8 cellular contexts compared by ENCODE assay signal in the genomic region with DNA sequence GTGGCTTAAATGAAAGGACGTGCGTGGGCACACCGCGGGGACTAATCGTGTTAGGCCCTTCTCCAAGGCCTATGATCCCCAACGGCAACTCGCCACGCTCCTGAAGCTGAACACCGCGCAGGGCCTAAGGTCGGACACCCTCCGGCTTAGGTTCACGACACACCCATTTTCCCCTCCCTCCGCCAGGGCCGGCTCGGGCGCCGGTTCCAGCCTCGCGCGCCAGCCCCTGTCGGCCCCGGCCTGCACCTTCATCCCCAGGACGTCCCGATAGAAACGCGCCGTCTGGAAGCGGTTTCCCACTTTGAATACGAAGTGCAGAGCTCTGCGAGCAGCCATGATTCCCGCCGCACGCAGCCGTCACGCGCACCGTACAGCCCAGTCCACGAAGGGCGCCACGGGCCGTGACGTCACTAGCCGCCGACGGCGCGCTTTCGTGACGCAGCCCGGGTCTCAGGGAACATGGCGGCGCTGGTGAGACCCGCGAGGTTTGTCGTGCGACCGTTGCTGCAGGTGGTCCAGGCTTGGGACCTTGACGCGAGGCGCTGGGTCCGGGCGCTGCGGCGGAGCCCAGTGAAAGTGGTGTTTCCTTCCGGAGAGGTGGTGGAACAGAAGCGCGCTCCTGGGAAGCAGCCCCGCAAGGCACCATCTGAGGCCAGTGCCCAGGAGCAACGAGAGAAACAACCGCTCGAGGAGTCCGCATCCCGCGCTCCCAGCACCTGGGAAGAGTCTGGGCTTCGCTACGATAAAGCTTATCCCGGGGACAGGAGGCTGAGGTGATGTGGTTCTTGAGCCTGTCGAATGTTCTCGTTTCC. TPM values are rescaled to one million over a fixed set of nuclear protein-coding genes. Genes with fewer than 3 reads are reported as not detected.
DNase-seq lines count a peak whose midpoint lies in the region; ATAC-seq, FAIRE-seq and TF ChIP-seq lines count a peak whose summit lies in the region.

A gene with protein sequence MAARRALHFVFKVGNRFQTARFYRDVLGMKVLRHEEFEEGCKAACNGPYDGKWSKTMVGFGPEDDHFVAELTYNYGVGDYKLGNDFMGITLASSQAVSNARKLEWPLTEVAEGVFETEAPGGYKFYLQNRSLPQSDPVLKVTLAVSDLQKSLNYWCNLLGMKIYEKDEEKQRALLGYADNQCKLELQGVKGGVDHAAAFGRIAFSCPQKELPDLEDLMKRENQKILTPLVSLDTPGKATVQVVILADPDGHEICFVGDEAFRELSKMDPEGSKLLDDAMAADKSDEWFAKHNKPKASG (minus strand): TSS at position 361 of the 812 bp plus-strand sequence. CDS start 25 bp downstream, at position 336.
A gene with protein sequence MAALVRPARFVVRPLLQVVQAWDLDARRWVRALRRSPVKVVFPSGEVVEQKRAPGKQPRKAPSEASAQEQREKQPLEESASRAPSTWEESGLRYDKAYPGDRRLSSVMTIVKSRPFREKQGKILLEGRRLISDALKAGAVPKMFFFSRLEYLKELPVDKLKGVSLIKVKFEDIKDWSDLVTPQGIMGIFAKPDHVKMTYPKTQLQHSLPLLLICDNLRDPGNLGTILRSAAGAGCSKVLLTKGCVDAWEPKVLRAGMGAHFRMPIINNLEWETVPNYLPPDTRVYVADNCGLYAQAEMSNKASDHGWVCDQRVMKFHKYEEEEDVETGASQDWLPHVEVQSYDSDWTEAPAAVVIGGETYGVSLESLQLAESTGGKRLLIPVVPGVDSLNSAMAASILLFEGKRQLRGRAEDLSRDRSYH (plus strand): TSS at position 434 of the 812 bp plus-strand sequence. CDS start 26 bp downstream, at position 460.

- H3K4me2 ChIP-seq in astrocyte (ENCODE audit: low read length) (peak within 1 kb of the TSS; percentile 90), hepatocyte (peak within 1 kb of the TSS; percentile 94)

- H2AFZ ChIP-seq in astrocyte (ENCODE audit: low read depth, low read length), result peak within 1 kb of the TSS; percentile 83
- peak within 1 kb of the TSS; percentile 82 for H2AFZ ChIP-seq in hepatocyte

- no peak for FAIRE-seq in astrocyte (lab: Jason Lieb, UNC)

- peak within 1 kb of the TSS; percentile 77 for H3K27ac ChIP-seq in astrocyte (ENCODE audit: low read depth, low read length)
- H3K27ac ChIP-seq in hepatocyte, result peak within 1 kb of the TSS; percentile 95

- peak within 1 kb of the TSS; percentile 90 for H3K9ac ChIP-seq in astrocyte (ENCODE audit: low read length)

- H3K9me3 ChIP-seq in astrocyte (ENCODE audit: insufficient read depth, low read depth, low read length), result no peaks in the 10 kb centered on the region
- H3K9me3 ChIP-seq in hepatocyte (ENCODE audit: low read depth), result no peaks in the 10 kb centered on the region

- H3K79me2 ChIP-seq in astrocyte (ENCODE audit: insufficient read depth, low read length) (peaks cover 66% of the 10 kb centered on the region), hepatocyte (peaks cover 89% of the 10 kb centered on the region)

- H3K4me1 ChIP-seq in astrocyte (ENCODE audit: insufficient read depth, low read length) (peaks cover 7% of the 10 kb centered on the region), hepatocyte (ENCODE audit: insufficient read depth) (peaks cover 14% of the 10 kb centered on the region)

- peak; percentile 92 for TF ChIP-seq POLR2A in GM15510 (IDR thresholded peaks at IDR 0.05; ENCODE audit: borderline replicate concordance, extremely low read depth, insufficient read length)

- H3K4me1 Mint-ChIP-seq in astrocyte (ENCODE audit: low read depth, unreplicated experiment), result peaks cover 18% of the 10 kb centered on the region

- no peaks in the 10 kb centered on the region for H3K27me3 Mint-ChIP-seq in astrocyte (ENCODE audit: low read depth, unreplicated experiment)

- peak within 1 kb of the TSS; percentile 89 for H3K27ac Mint-ChIP-seq in astrocyte (ENCODE audit: unreplicated experiment)

- peak; percentile 79 for DNase-seq in NCI-H1694 (lab: John Stamatoyannopoulos, UW)
- peak; percentile 89 for DNase-seq in T-helper 22 cell (ENCODE audit: low read depth)
- peak; percentile 68 for DNase-seq in astrocyte (ENCODE audit: low read depth)
- DNase-seq in hepatocyte (ENCODE audit: low spot score), result peak; percentile 94
- DNase-seq in retina, result peak; percentile 99

- H4K20me1 ChIP-seq in astrocyte (ENCODE audit: insufficient read depth, low read length), result peaks cover 9% of the 10 kb centered on the region
- no peaks in the 10 kb centered on the region for H4K20me1 ChIP-seq in hepatocyte (ENCODE audit: insufficient read depth, poor library complexity, severe bottlenecking)

- peaks cover 9% of the 10 kb centered on the region for H3K36me3 Mint-ChIP-seq in astrocyte (ENCODE audit: low read depth, unreplicated experiment)

- peak; percentile 58 for ATAC-seq in HG02884 (IDR thresholded peaks at IDR 0.05; ENCODE audit: unreplicated experiment)
- no peak for ATAC-seq in GM18519 (IDR thresholded peaks at IDR 0.05; ENCODE audit: low FRiP score, unreplicated experiment)

- TF ChIP-seq CTCF in astrocyte (IDR thresholded peaks at IDR 0.05; ENCODE audit: insufficient read depth, low read depth, low read length), result no peak
- no peak for TF ChIP-seq CTCF in hepatocyte (IDR thresholded peaks at IDR 0.05; ENCODE audit: poor library complexity)

- no peaks in the 10 kb centered on the region for H3K9me3 Mint-ChIP-seq in astrocyte (ENCODE audit: unreplicated experiment)

- H3K4me3 ChIP-seq in astrocyte (ENCODE audit: insufficient read depth, low read depth, low read length) (peak within 1 kb of the TSS; percentile 98), hepatocyte (peak within 1 kb of the TSS; percentile 91)

- H3K9me2 ChIP-seq in hepatocyte (replicated peaks; ENCODE audit: insufficient read depth), result no peaks in the 10 kb centered on the region

- WGBS in hepatocyte (ENCODE audit: low lambda C conversion rate, missing lambda C conversion rate), result 2% methylated on average over 66 of the region's 80 CpGs

- H3K36me3 ChIP-seq in astrocyte (ENCODE audit: insufficient read depth, low read length) (peaks cover 15% of the 10 kb centered on the region), hepatocyte (replicated peaks; ENCODE audit: insufficient read depth, low read depth) (no peaks in the 10 kb centered on the region)

- peak within 1 kb of the TSS; percentile 97 for H3K4me3 Mint-ChIP-seq in astrocyte (ENCODE audit: unreplicated experiment)

- H3K27me3 ChIP-seq in astrocyte (ENCODE audit: insufficient read depth, low read length) (no peaks in the 10 kb centered on the region), hepatocyte (no peaks in the 10 kb centered on the region)

RNA-seq across cellular contexts. Expression of the first gene that starts in this region (rescaled TPM):
- total RNA-seq in astrocyte (48.3 and 61.8 TPM in 2 replicates), hepatocyte (70.8 and 120 TPM in 2 replicates)
- 68.1 and 74.1 TPM in 2 replicates for polyA plus RNA-seq in hepatocyte

RNA-seq across cellular contexts. Expression of the second gene that starts in this region (rescaled TPM):
- total RNA-seq in astrocyte (7.7 and 8.3 TPM in 2 replicates), hepatocyte (14.6 and 17.0 TPM in 2 replicates)
- polyA plus RNA-seq in hepatocyte, result 13.3 and 15.3 TPM in 2 replicates
